ENCODE assay signal across 37 cellular contexts in the genomic region with DNA sequence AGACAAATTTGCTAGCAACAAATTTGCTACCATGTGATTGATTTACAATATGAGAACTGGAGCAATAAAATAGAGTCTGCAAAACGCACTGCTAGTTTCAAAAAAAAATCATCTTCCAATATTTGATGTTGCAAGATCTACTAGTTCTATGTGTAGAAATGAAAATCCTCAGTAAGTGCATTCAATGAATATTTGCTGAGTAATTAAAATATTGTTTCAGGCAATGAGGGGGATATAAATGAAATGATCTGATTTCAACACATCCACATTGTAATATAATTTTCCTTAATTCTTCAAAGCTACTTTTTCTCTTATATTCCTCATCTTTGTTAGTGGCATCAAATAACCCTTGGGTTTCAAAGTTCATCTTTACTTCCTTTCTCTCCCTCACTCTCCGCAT. TPM values are rescaled to one million over a fixed set of nuclear protein-coding genes. Genes with fewer than 3 reads are reported as not detected.
"Had no signal": no experiment of that assay in that cellular context is flagged by ENCODE, and none has a peak within 500 bp of the region (broad histone marks: within the 10 kb centered on the region; RNA-seq: fewer than 3 reads in every experiment).

No MANE protein-coding gene starts in this region.

- H3K4me3 ChIP-seq: ascending aorta, cardiac muscle cell had no signal

- H3K9me3 ChIP-seq: ascending aorta had no signal

- DNase-seq: activated B cell treated with CpG ODN at 0.5 μM for 24 hours; activated CD4-positive, alpha-beta memory T cell treated with anti-CD3 and anti-CD28 coated beads, Interleukin-2, amount 10 ng/mL, durations not matched to agents 7 days and 5 days; activated CD4-positive, alpha-beta T cell treated with anti-CD3 and anti-CD28 coated beads for 4 hours; activated CD4-positive, alpha-beta T cell treated with anti-CD3 and anti-CD28 coated beads, Interleukin-2, amount 10 ng/mL, durations not matched to agents 24 days and 14 days; activated CD4-positive, alpha-beta T cell treated with anti-CD3 and anti-CD28 coated beads, Interleukin-2, amount 50 U/mL, for 1 hour; activated CD4-positive, alpha-beta T cell treated with anti-CD3 and anti-CD28 coated beads, Interleukin-2, amount 50 U/mL, for 4 hours; activated CD4-positive, CD25-positive, alpha-beta regulatory T cell treated with anti-CD3 and anti-CD28 coated beads, Interleukin-2, amount 50 U/mL, for 72 hours; activated CD8-positive, alpha-beta memory T cell treated with anti-CD3 and anti-CD28 coated beads for 24 hours; activated CD8-positive, alpha-beta memory T cell treated with anti-CD3 and anti-CD28 coated beads, Interleukin-2, amount 10 ng/mL, durations not matched to agents 7 days and 5 days; activated CD8-positive, alpha-beta memory T cell treated with anti-CD3 and anti-CD28 coated beads, Interleukin-2, amount 50 U/mL, for 48 hours; activated CD8-positive, alpha-beta T cell treated with anti-CD3 and anti-CD28 coated beads, Interleukin-2, amount 10 ng/mL, durations not matched to agents 7 days and 5 days; activated effector memory CD4-positive, alpha-beta T cell treated with Interleukin-2 at 50 U/mL for 16 hours; activated gamma-delta T cell; activated naive CD4-positive, alpha-beta T cell treated with anti-CD3 and anti-CD28 coated beads, Interleukin-2, amount 10 ng/mL, durations not matched to agents 7 days and 5 days; activated naive CD4-positive, alpha-beta T cell treated with Interleukin-2 at 50 U/mL for 16 hours; activated naive CD8-positive, alpha-beta T cell treated with anti-CD3 and anti-CD28 coated beads, Interleukin-2, amount 10 ng/mL, durations not matched to agents 7 days and 5 days; activated naive CD8-positive, alpha-beta T cell treated with anti-CD3 and anti-CD28 coated beads, Interleukin-2, amount 50 U/mL, for 24 hours; activated T-cell treated with anti-CD3 and anti-CD28 coated beads, Interleukin-2, amount 50 U/mL, for 24 hours; activated T-cell treated with anti-CD3 and anti-CD28 coated beads, Interleukin-2, amount 50 U/mL, for 48 hours; amygdala; anterior cingulate cortex; caudate nucleus; cerebellar nuclear complex; T-cell; T-helper 2 cell; T-helper 9 cell had no signal

- H3K4me1 ChIP-seq: ascending aorta had no signal

- H3K4me1 Mint-ChIP-seq: activated B cell treated with CpG ODN at 0.5 μM for 24 hours; activated CD4-positive, alpha-beta memory T cell treated with anti-CD3 and anti-CD28 coated beads, Interleukin-2, amount 10 ng/mL, durations not matched to agents 7 days and 5 days; activated CD4-positive, alpha-beta T cell treated with anti-CD3 and anti-CD28 coated beads, Interleukin-2, amount 10 ng/mL, durations not matched to agents 24 days and 14 days; activated naive CD4-positive, alpha-beta T cell treated with anti-CD3 and anti-CD28 coated beads, Interleukin-2, amount 50 U/mL, for 24 hours; T-cell had no signal

- H3K27ac Mint-ChIP-seq: activated B cell treated with CpG ODN at 0.5 μM for 24 hours; activated CD4-positive, alpha-beta memory T cell treated with anti-CD3 and anti-CD28 coated beads, Interleukin-2, amount 10 ng/mL, durations not matched to agents 7 days and 5 days; activated CD4-positive, alpha-beta T cell treated with anti-CD3 and anti-CD28 coated beads, Interleukin-2, amount 10 ng/mL, durations not matched to agents 24 days and 14 days; activated CD8-positive, alpha-beta memory T cell treated with anti-CD3 and anti-CD28 coated beads, Interleukin-2, amount 10 ng/mL, durations not matched to agents 7 days and 5 days; activated CD8-positive, alpha-beta T cell treated with anti-CD3 and anti-CD28 coated beads, Interleukin-2, amount 10 ng/mL, durations not matched to agents 7 days and 5 days; activated naive CD4-positive, alpha-beta T cell treated with anti-CD3 and anti-CD28 coated beads, Interleukin-2, amount 10 ng/mL, durations not matched to agents 7 days and 5 days; activated naive CD4-positive, alpha-beta T cell treated with anti-CD3 and anti-CD28 coated beads, Interleukin-2, amount 50 U/mL, for 24 hours; activated naive CD8-positive, alpha-beta T cell; activated naive CD8-positive, alpha-beta T cell treated with anti-CD3 and anti-CD28 coated beads, Interleukin-2, amount 10 ng/mL, durations not matched to agents 7 days and 5 days; activated naive CD8-positive, alpha-beta T cell treated with anti-CD3 and anti-CD28 coated beads, Interleukin-2, amount 50 U/mL, for 24 hours; activated T-cell treated with anti-CD3 and anti-CD28 coated beads, Interleukin-2, amount 50 U/mL, for 24 hours; activated T-helper 2 cell treated with anti-CD3 and anti-CD28 coated beads, Interferon-gamma antibody, Interleukin-2, Interleukin-4, amounts not matched to agents 10 μg/mL and 5 μg/mL and 100 μg/mL, durations not matched to agents 14 hours and 24 hours and 36 hours; T-cell; T-helper 2 cell treated with Interferon-gamma antibody and Interleukin-4, amounts not matched to agents 5 μg/mL and 100 μg/mL, for 36 hours had no signal

- FAIRE-seq: bronchial epithelial cell, TTC549 had no signal

- H3K27me3 Mint-ChIP-seq: activated B cell treated with CpG ODN at 0.5 μM for 24 hours; activated CD4-positive, alpha-beta memory T cell treated with anti-CD3 and anti-CD28 coated beads, Interleukin-2, amount 10 ng/mL, durations not matched to agents 7 days and 5 days; activated CD4-positive, alpha-beta T cell treated with anti-CD3 and anti-CD28 coated beads, Interleukin-2, amount 10 ng/mL, durations not matched to agents 24 days and 14 days; activated CD8-positive, alpha-beta memory T cell treated with anti-CD3 and anti-CD28 coated beads, Interleukin-2, amount 10 ng/mL, durations not matched to agents 7 days and 5 days; activated naive CD4-positive, alpha-beta T cell treated with anti-CD3 and anti-CD28 coated beads, Interleukin-2, amount 10 ng/mL, durations not matched to agents 7 days and 5 days; activated naive CD4-positive, alpha-beta T cell treated with anti-CD3 and anti-CD28 coated beads, Interleukin-2, amount 50 U/mL, for 24 hours; activated naive CD8-positive, alpha-beta T cell; activated naive CD8-positive, alpha-beta T cell treated with anti-CD3 and anti-CD28 coated beads, Interleukin-2, amount 10 ng/mL, durations not matched to agents 7 days and 5 days; activated naive CD8-positive, alpha-beta T cell treated with anti-CD3 and anti-CD28 coated beads, Interleukin-2, amount 50 U/mL, for 24 hours; activated T-cell treated with anti-CD3 and anti-CD28 coated beads, Interleukin-2, amount 50 U/mL, for 24 hours; brain; central memory CD8-positive, alpha-beta T cell; T-cell had no signal

- ATAC-seq: activated CD8-positive, alpha-beta memory T cell treated with anti-CD3 and anti-CD28 coated beads, Interleukin-2, amount 10 ng/mL, durations not matched to agents 7 days and 5 days; activated CD8-positive, alpha-beta T cell treated with anti-CD3 and anti-CD28 coated beads, Interleukin-2, amount 10 ng/mL, durations not matched to agents 7 days and 5 days; activated naive CD8-positive, alpha-beta T cell treated with anti-CD3 and anti-CD28 coated beads, Interleukin-2, amount 50 U/mL, for 24 hours; T-cell had no signal

- H3K4me3 Mint-ChIP-seq: activated B cell treated with CpG ODN at 0.5 μM for 24 hours; activated CD4-positive, alpha-beta memory T cell treated with anti-CD3 and anti-CD28 coated beads, Interleukin-2, amount 10 ng/mL, durations not matched to agents 7 days and 5 days; activated CD4-positive, alpha-beta T cell treated with anti-CD3 and anti-CD28 coated beads, Interleukin-2, amount 10 ng/mL, durations not matched to agents 24 days and 14 days; activated CD8-positive, alpha-beta memory T cell treated with anti-CD3 and anti-CD28 coated beads, Interleukin-2, amount 10 ng/mL, durations not matched to agents 7 days and 5 days; activated CD8-positive, alpha-beta T cell treated with anti-CD3 and anti-CD28 coated beads, Interleukin-2, amount 10 ng/mL, durations not matched to agents 7 days and 5 days; activated naive CD4-positive, alpha-beta T cell treated with anti-CD3 and anti-CD28 coated beads, Interleukin-2, amount 10 ng/mL, durations not matched to agents 7 days and 5 days; activated naive CD4-positive, alpha-beta T cell treated with anti-CD3 and anti-CD28 coated beads, Interleukin-2, amount 50 U/mL, for 24 hours; activated naive CD8-positive, alpha-beta T cell; activated naive CD8-positive, alpha-beta T cell treated with anti-CD3 and anti-CD28 coated beads, Interleukin-2, amount 10 ng/mL, durations not matched to agents 7 days and 5 days; activated naive CD8-positive, alpha-beta T cell treated with anti-CD3 and anti-CD28 coated beads, Interleukin-2, amount 50 U/mL, for 24 hours; activated T-cell treated with anti-CD3 and anti-CD28 coated beads, Interleukin-2, amount 50 U/mL, for 24 hours; central memory CD8-positive, alpha-beta T cell; T-cell; T-helper 2 cell treated with Interferon-gamma antibody and Interleukin-4, amounts not matched to agents 5 μg/mL and 100 μg/mL, for 36 hours had no signal

- H3K27ac ChIP-seq: ascending aorta, cardiac muscle cell, VCaP had no signal

- H3K27me3 ChIP-seq: ascending aorta, cardiac muscle cell had no signal

RNA-seq across cellular contexts. Expression of gene OSGEPL1, which starts 6.3 kb away (rescaled TPM):
- total RNA-seq: ascending aorta had no signal
